In the genomic region with DNA sequence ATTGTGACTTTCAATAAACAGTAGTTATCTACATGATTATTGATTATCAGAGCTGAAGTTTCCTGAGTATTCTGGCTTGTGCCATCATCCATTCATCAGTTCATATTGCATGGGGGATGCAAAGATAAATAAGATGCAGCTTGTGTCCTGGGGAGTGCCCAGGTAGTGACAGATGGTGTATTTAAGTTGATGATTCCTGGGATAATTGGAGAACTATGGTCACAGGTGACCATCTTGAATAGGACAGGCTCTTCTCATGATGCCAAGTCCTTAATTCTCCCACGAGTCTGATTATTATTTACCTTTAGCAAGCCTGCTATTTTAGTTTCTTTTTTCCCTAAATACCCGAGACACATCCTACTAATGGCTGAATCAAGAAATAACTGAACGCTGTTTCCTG, we compare ENCODE assay signal across 25 cellular contexts.
"Had no signal": no experiment of that assay in that cellular context is flagged by ENCODE, and none has a peak within 500 bp of the region (broad histone marks: within the 10 kb centered on the region; RNA-seq: fewer than 3 reads in every experiment).

No MANE protein-coding gene starts in this region.

- ATAC-seq: activated CD4-positive, alpha-beta T cell treated with anti-CD3 and anti-CD28 coated beads for 36 hours; activated CD4-positive, CD25-positive, alpha-beta regulatory T cell treated with anti-CD3 and anti-CD28 coated beads, Interleukin-2, amount 50 U/mL, for 24 hours; activated CD8-positive, alpha-beta memory T cell treated with anti-CD3 and anti-CD28 coated beads, Interleukin-2, amount 10 ng/mL, durations not matched to agents 7 days and 5 days; activated CD8-positive, alpha-beta T cell treated with anti-CD3 and anti-CD28 coated beads, Interleukin-2, amount 10 ng/mL, durations not matched to agents 7 days and 5 days; activated naive CD8-positive, alpha-beta T cell treated with anti-CD3 and anti-CD28 coated beads, Interleukin-2, amount 50 U/mL, for 24 hours; WTC11 had no signal

- DNase-seq: activated CD4-positive, alpha-beta memory T cell treated with anti-CD3 and anti-CD28 coated beads, Interleukin-2, amount 10 ng/mL, durations not matched to agents 7 days and 5 days; activated CD4-positive, alpha-beta T cell treated with anti-CD3 and anti-CD28 coated beads for 1 hour; activated CD4-positive, alpha-beta T cell treated with anti-CD3 and anti-CD28 coated beads for 36 hours; activated CD4-positive, alpha-beta T cell treated with anti-CD3 and anti-CD28 coated beads for 48 hours; activated CD4-positive, alpha-beta T cell treated with anti-CD3 and anti-CD28 coated beads, Interleukin-2, amount 10 ng/mL, durations not matched to agents 7 days and 5 days; activated CD4-positive, alpha-beta T cell treated with anti-CD3 and anti-CD28 coated beads, Interleukin-2, amount 50 U/mL, for 48 hours; activated CD4-positive, CD25-positive, alpha-beta regulatory T cell; activated CD8-positive, alpha-beta memory T cell treated with anti-CD3 and anti-CD28 coated beads for 24 hours; activated CD8-positive, alpha-beta memory T cell treated with anti-CD3 and anti-CD28 coated beads, Interleukin-2, amount 10 ng/mL, durations not matched to agents 7 days and 5 days; activated CD8-positive, alpha-beta memory T cell treated with anti-CD3 and anti-CD28 coated beads, Interleukin-2, amount 50 U/mL, for 48 hours; activated CD8-positive, alpha-beta T cell treated with anti-CD3 and anti-CD28 coated beads, Interleukin-2, amount 10 ng/mL, durations not matched to agents 7 days and 5 days; activated effector memory CD4-positive, alpha-beta T cell treated with Interleukin-2 at 50 U/mL for 16 hours; activated gamma-delta T cell; activated naive CD4-positive, alpha-beta T cell treated with anti-CD3 and anti-CD28 coated beads, Interleukin-2, amount 10 ng/mL, durations not matched to agents 7 days and 5 days; activated naive CD4-positive, alpha-beta T cell treated with Interleukin-2 at 50 U/mL for 16 hours; activated naive CD8-positive, alpha-beta T cell treated with anti-CD3 and anti-CD28 coated beads, Interleukin-2, amount 10 ng/mL, durations not matched to agents 7 days and 5 days; activated naive CD8-positive, alpha-beta T cell treated with anti-CD3 and anti-CD28 coated beads, Interleukin-2, amount 50 U/mL, for 24 hours; activated T-cell treated with anti-CD3 and anti-CD28 coated beads, Interleukin-2, amount 50 U/mL, for 24 hours; activated T-cell treated with anti-CD3 and anti-CD28 coated beads, Interleukin-2, amount 50 U/mL, for 48 hours; amygdala; anterior cingulate cortex; T-helper 2 cell; T-helper 9 cell had no signal
